1 cellular context compared by ENCODE assay signal in genomic region chr20:63756648-63756991, GRCh38.
TF ChIP-seq lines count a peak whose summit lies in the region.

No MANE protein-coding gene starts in this region.

TF ChIP-seq in IMR-90, 13 proteins besides CTCF, POLR2A, EP300 and RAD21:
- TF ChIP-seq FOS (IDR thresholded peaks at IDR 0.05; ENCODE audit: low read depth, low read length) = no peak
- TF ChIP-seq USF2 (IDR thresholded peaks at IDR 0.05; ENCODE audit: low read depth, low read length) = no peak
- no peak for TF ChIP-seq CHD1 (IDR thresholded peaks at IDR 0.05; ENCODE audit: low read depth, low read length)
- no peak for TF ChIP-seq BHLHE40 (IDR thresholded peaks at IDR 0.05; ENCODE audit: low read depth, low read length)
- no peak for TF ChIP-seq RFX5 (IDR thresholded peaks at IDR 0.05; ENCODE audit: low read depth, low read length)
- TF ChIP-seq ELK1 (IDR thresholded peaks at IDR 0.05; ENCODE audit: borderline replicate concordance, low read depth, low read length) = no peak
- TF ChIP-seq SMC3 (IDR thresholded peaks at IDR 0.05; ENCODE audit: low read depth, low read length) = no peak
- no peak for TF ChIP-seq MAFK (IDR thresholded peaks at IDR 0.05; ENCODE audit: low read depth, low read length)
- no peak for TF ChIP-seq NFE2L2 (IDR thresholded peaks at IDR 0.05; ENCODE audit: low read depth, low read length)
